Comparison of ENCODE assay signal across 8 cellular contexts in genomic region chr3:101573449-101574387, GRCh38. TPM values are rescaled to one million over a fixed set of nuclear protein-coding genes. Genes with fewer than 3 reads are reported as not detected.
DNase-seq lines count a peak whose midpoint lies in the region; ATAC-seq and TF ChIP-seq lines count a peak whose summit lies in the region.

Gene PCNP, plus strand, starts transcription at chr3:101574180. Its CDS starts 36 bp downstream, at chr3:101574216.

- peak within 1 kb of the TSS; percentile 96 for H3K27ac Mint-ChIP-seq in T-cell

- TF ChIP-seq POLR2A in adrenal gland (IDR thresholded peaks at IDR 0.05) (peak; percentile 73 to 91), heart left ventricle (IDR thresholded peaks at IDR 0.05) (peak in 1 of 2 donors; percentile 71)

- ATAC-seq in HG02798 (IDR thresholded peaks at IDR 0.05; ENCODE audit: poor library complexity, unreplicated experiment) = peak; percentile 90
- peak; percentile 82 to 90 (median 84) for ATAC-seq in T-cell (replicated peaks in 1 of 4)
- ATAC-seq in heart left ventricle = peak; percentile 95 to 98 (median 97)
- peak; percentile 97 for ATAC-seq in upper lobe of right lung

- CTCF ChIA-PET in T-cell (lab: Charles Lee) = interaction anchor here (0.5 to 2.0 kb wide), 17 partner anchors 9 to 848 kb away, joined by 3 to 14 read pairs (median 5); partner anchors contain the start of genes CEP97 (in 1 of the 2), RPL24 (in 1 of the 2), SENP7 (in 1 of the 2) and TRMT10C (in 1 of the 2)

- peaks cover 0 to 2% (median 0%) of the 10 kb centered on the region in 3 donors for H3K9me3 ChIP-seq in adrenal gland (replicated peaks in 1 of 3)
- no peaks in the 10 kb centered on the region for H3K9me3 ChIP-seq in heart left ventricle
- H3K9me3 ChIP-seq in upper lobe of right lung = no peaks in the 10 kb centered on the region

- intact Hi-C loops in adrenal gland (cut with DNase I) (loop anchor here (10.0 kb wide), 2 partner anchors 61 to 71 kb away; no protein-coding TSS in a partner anchor), heart left ventricle (cut with DNase I) (loop anchor here in 9 of 10 donors (1.0 to 10.0 kb wide), 8 partner anchors 12 to 114 kb away; partner anchors contain the start of genes ZBTB11 (in 7 of the 9), SENP7 (in 4 of the 9), RPL24 (in 2 of the 9) and TRMT10C (in 2 of the 9)), posterior cingulate gyrus (cut with DNase I) (loop anchor here (1.0 to 5.0 kb wide), 4 partner anchors 12 to 1171 kb away; partner anchors contain the start of genes LNP1, SENP7, TOMM70 and TRMT10C), upper lobe of right lung (cut with DNase I) (no loop called here)

- DNase-seq in NCI-H1436 (lab: John Stamatoyannopoulos, UW) = peak; percentile 100
- DNase-seq in T-cell = peak; percentile 97 to 100 (median 99)
- DNase-seq in adrenal gland = peak; percentile 98 to 99 (median 99)
- peak; percentile 99 for DNase-seq in heart left ventricle
- peak; percentile 98 to 100 (median 99) for DNase-seq in posterior cingulate gyrus
- DNase-seq in upper lobe of right lung = peak; percentile 99

- no peaks in the 10 kb centered on the region for H3K27me3 Mint-ChIP-seq in T-cell

- peaks cover 65 to 74% (median 72%) of the 10 kb centered on the region in 3 donors for H3K4me1 Mint-ChIP-seq in T-cell

- H3K27me3 ChIP-seq in adrenal gland = no peaks in the 10 kb centered on the region
- H3K27me3 ChIP-seq in heart left ventricle = no peaks in the 10 kb centered on the region
- H3K27me3 ChIP-seq in upper lobe of right lung = no peaks in the 10 kb centered on the region

- POLR2A ChIA-PET in T-cell (lab: Charles Lee) = interaction anchor here (0.5 to 3.2 kb wide), 25 partner anchors 9 to 860 kb away, joined by 3 to 23 read pairs (median 5); partner anchors contain the start of genes CEP97 (in 1 of the 2) and TRMT10C (in 1 of the 2)

- H3K36me3 ChIP-seq in adrenal gland (replicated peaks in 1 of 2) = no peaks in the 10 kb centered on the region
- H3K36me3 ChIP-seq in heart left ventricle = peaks cover 0 to 14% (median 7%) of the 10 kb centered on the region in 9 donors
- H3K36me3 ChIP-seq in upper lobe of right lung = peaks cover 5% of the 10 kb centered on the region

- H3K4me1 ChIP-seq in adrenal gland (replicated peaks in 1 of 2) (peaks cover 14 to 33% of the 10 kb centered on the region in 2 donors), heart left ventricle (peaks cover 0 to 49% (median 36%) of the 10 kb centered on the region in 12 donors), upper lobe of right lung (peaks cover 34% of the 10 kb centered on the region)

- no peaks in the 10 kb centered on the region for H3K9me3 Mint-ChIP-seq in T-cell

- peak within 1 kb of the TSS; percentile 86 to 96 (median 94) for H3K4me3 Mint-ChIP-seq in T-cell

- WGBS in adrenal gland, 4 donors = 1 to 3% (median 2%) methylated on average over 33 to 47 of the region's 47 CpGs
- WGBS in heart left ventricle, 4 donors = 1 to 3% (median 2%) methylated on average over 22 to 47 of the region's 47 CpGs

- H3K4me3 ChIP-seq in adrenal gland (peak within 1 kb of the TSS; percentile 80 to 97 (median 95)), heart left ventricle (peak within 1 kb of the TSS; percentile 71 to 97 (median 90)), upper lobe of right lung (peak within 1 kb of the TSS; percentile 75)

- peaks cover 10% of the 10 kb centered on the region for H3K36me3 Mint-ChIP-seq in T-cell

- H3K27ac ChIP-seq in adrenal gland (peak within 1 kb of the TSS; percentile 96 to 100 (median 98)), heart left ventricle (peak within 1 kb of the TSS; percentile 84 to 100 (median 97)), upper lobe of right lung (peak within 1 kb of the TSS; percentile 98)

- TF ChIP-seq CTCF in GM12874 (IDR thresholded peaks at IDR 0.05; ENCODE audit: insufficient read depth, low read depth, low read length) = peak; percentile 63
- TF ChIP-seq CTCF in adrenal gland (IDR thresholded peaks at IDR 0.05) = peak; percentile 88 to 98 (median 96)
- peak; percentile 86 to 95 (median 92) for TF ChIP-seq CTCF in heart left ventricle (IDR thresholded peaks at IDR 0.05)
- TF ChIP-seq CTCF in upper lobe of right lung (IDR thresholded peaks at IDR 0.05) = peak; percentile 86

RNA-seq across cellular contexts. Expression of gene PCNP, which starts in this region (rescaled TPM):
- total RNA-seq in T-cell = 100 to 1,000 TPM; 126 to 158 (median 151) TPM
- total RNA-seq in adrenal gland = 100 to 1,000 TPM in 5 of 8 donors, 10 to 100 TPM in 3; 41.0 to 133 (median 112) TPM
- 100 to 1,000 TPM in 1 of 3 donors, 10 to 100 TPM in 2; 47.8 to 146 (median 59.1) TPM for polyA plus RNA-seq in adrenal gland
- total RNA-seq in heart left ventricle = 100 to 1,000 TPM in 7 of 9 donors, 10 to 100 TPM in 2; 49.7 to 141 (median 121) TPM
- 10 to 100 TPM; 60.5 to 90.8 TPM for polyA plus RNA-seq in heart left ventricle
- total RNA-seq in upper lobe of right lung = 141 TPM

Comparison
In these comparisons a context has a peak if more than half of its experiments do, and no peak if none do; other contexts are left out.
1. Peak in every context shown above with its lines: DNase-seq, ATAC-seq, H3K4me3 ChIP-seq and H3K27ac ChIP-seq.